11 cellular contexts compared by ENCODE assay signal in genomic region chr3:133745981-133746721, GRCh38. TPM values are rescaled to one million over a fixed set of nuclear protein-coding genes. Genes with fewer than 3 reads are reported as not detected.
DNase-seq lines count a peak whose midpoint lies in the region; ATAC-seq, FAIRE-seq and TF ChIP-seq lines count a peak whose summit lies in the region.
"Had no signal": no experiment of that assay in that cellular context is flagged by ENCODE, and none has a peak within 500 bp of the region (broad histone marks: within the 10 kb centered on the region; RNA-seq: fewer than 3 reads in every experiment).

Gene TF, plus strand, starts transcription at chr3:133746393. Its CDS starts 48 bp downstream, at chr3:133746441.

- in situ Hi-C loops in HepG2 (cut with HindIII; ENCODE audit: extremely low pct_ligation_motif_present, low pct_unique_long_range_greater_than_20kb), result loop anchor here (5.0 kb wide), 1 partner anchor 84 kb away; the partner anchor contains the start of gene TOPBP1

- H3K9me3 Mint-ChIP-seq in MCF 10A (ENCODE audit: unreplicated experiment), result no peaks in the 10 kb centered on the region
- no peaks in the 10 kb centered on the region for H3K9me3 Mint-ChIP-seq in endothelial cell (ENCODE audit: unreplicated experiment)
- H3K9me3 Mint-ChIP-seq: neural crest cell had no signal

- 3% methylated on average over 20 of the region's 50 CpGs for WGBS in HepG2 (ENCODE audit: low lambda C conversion rate)
- 15% methylated on average over 31 of the region's 50 CpGs for WGBS in suprapubic skin

- POLR2A ChIA-PET in MCF 10A (lab: Yijun Ruan, JAX), result interaction anchor here (0.9 kb wide), 1 partner anchor 40 kb away, joined by 3 read pairs; no protein-coding TSS in a partner anchor
- POLR2A ChIA-PET in HepG2 (lab: Yijun Ruan, JAX), result interaction anchor here (0.6 to 7.5 kb wide), 35 partner anchors 9 to 1025 kb away, joined by 3 to 271 read pairs (median 6); partner anchors contain the start of genes CDV3, NPHP3, SRPRB and TOPBP1

- H3K27me3 ChIP-seq in breast epithelium (peaks cover 0 to 10% of the 10 kb centered on the region in 2 donors), HepG2 (ENCODE audit: control insufficient read depth in 1 of 2, insufficient read depth in 2 of 2, low read length in 2 of 2) (peaks cover 0 to 3% of the 10 kb centered on the region in 2 experiments; a peak in 1 of 5 replicates), suprapubic skin (peaks cover 24% of the 10 kb centered on the region)

- no peak for DNase-seq in breast epithelium (ENCODE audit: low spot score in 2 of 2)
- DNase-seq in MCF 10A (ENCODE audit: unreplicated experiment), result no peak
- peak; percentile 29 for DNase-seq in endothelial cell (ENCODE audit: low spot score)
- DNase-seq in HepG2 (ENCODE audit: low spot score), result peak; percentile 95
- no peak for DNase-seq in suprapubic skin (ENCODE audit: low spot score in 2 of 2)
- no peak for DNase-seq in activated CD4-positive, alpha-beta T cell treated with anti-CD3 and anti-CD28 coated beads, Interleukin-2, amount 50 U/mL, for 48 hours
- DNase-seq: SIG-M5 had no signal

- TF ChIP-seq RAD21 in HepG2 (CRISPR knock-in tag; IDR thresholded peaks at IDR 0.05), result peak; percentile 72

- H4K20me1 ChIP-seq in HepG2 (ENCODE audit: insufficient read depth, low read length), result peaks cover 44% of the 10 kb centered on the region

- CTCF ChIA-PET in MCF 10A (lab: Yijun Ruan, JAX), result interaction anchor here (0.7 kb wide), 1 partner anchor 1707 kb away, joined by 3 read pairs; no protein-coding TSS in a partner anchor
- CTCF ChIA-PET in HepG2 (lab: Yijun Ruan, JAX; ENCODE audit: low intra/inter-chr PET ratio, low total read pairs), result interaction anchor here (1.5 kb wide), 1 partner anchor 82 kb away, joined by 4 read pairs; no protein-coding TSS in a partner anchor

- H3K4me1 Mint-ChIP-seq in MCF 10A (ENCODE audit: insufficient read depth, unreplicated experiment), result peaks cover 5% of the 10 kb centered on the region
- peaks cover 5% of the 10 kb centered on the region for H3K4me1 Mint-ChIP-seq in endothelial cell (ENCODE audit: unreplicated experiment)

- H3K4me3 Mint-ChIP-seq in MCF 10A (ENCODE audit: unreplicated experiment), result no peak within 1 kb of the TSS
- H3K4me3 Mint-ChIP-seq in endothelial cell (ENCODE audit: unreplicated experiment), result peak within 1 kb of the TSS; percentile 67
- H3K4me3 Mint-ChIP-seq: neural crest cell had no signal

- peak; percentile 21 for FAIRE-seq in HepG2 (lab: Jason Lieb, UNC)
- FAIRE-seq: bronchial epithelial cell had no signal

- intact Hi-C loops in breast epithelium (cut with DNase I; ENCODE audit: low total_unique reads) (no loop called here), MCF 10A (cut with micrococcal nuclease) (no loop called here), HepG2 (cut with micrococcal nuclease; ENCODE audit: unreplicated experiment) (loop anchor here (1.0 to 5.0 kb wide), 3 partner anchors 61 to 83 kb away; partner anchors contain the start of gene SRPRB)

- H3K27me3 Mint-ChIP-seq in MCF 10A (ENCODE audit: insufficient read depth, unreplicated experiment), result peaks cover 49% of the 10 kb centered on the region
- H3K27me3 Mint-ChIP-seq in endothelial cell (ENCODE audit: unreplicated experiment), result peaks cover 4% of the 10 kb centered on the region

- no peak within 1 kb of the TSS for H2AFZ ChIP-seq in HepG2 (ENCODE audit: low read length)

- ATAC-seq in HepG2 (peak; percentile 78), GM18873 (IDR thresholded peaks at IDR 0.05; ENCODE audit: low FRiP score, unreplicated experiment) (no peak), GM21367 (IDR thresholded peaks at IDR 0.05; ENCODE audit: unreplicated experiment) (no peak)

- TF ChIP-seq CTCF in breast epithelium (IDR thresholded peaks at IDR 0.05), result no peak
- TF ChIP-seq CTCF in MCF 10A (IDR thresholded peaks at IDR 0.05; ENCODE audit: unreplicated experiment), result no peak
- no peak for TF ChIP-seq CTCF in endothelial cell (IDR thresholded peaks at IDR 0.05; ENCODE audit: unreplicated experiment)
- TF ChIP-seq CTCF in HepG2 (CRISPR knock-in tag; IDR thresholded peaks at IDR 0.05), result no peak
- no peak for TF ChIP-seq CTCF in suprapubic skin (IDR thresholded peaks at IDR 0.05)

- H3K36me3 ChIP-seq in breast epithelium (no peaks in the 10 kb centered on the region), HepG2 (replicated peaks in 1 of 2; ENCODE audit: control insufficient read depth in 1 of 2, insufficient read depth in 2 of 2, low read length in 2 of 2) (peaks cover 5 to 31% of the 10 kb centered on the region in 2 experiments; a peak in 4 of 5 replicates), suprapubic skin (no peaks in the 10 kb centered on the region)

- peak within 1 kb of the TSS; percentile 91 for H3K9ac ChIP-seq in HepG2 (ENCODE audit: insufficient read depth, low read depth, low read length)

- no peak for TF ChIP-seq POLR2A in breast epithelium (IDR thresholded peaks at IDR 0.05)
- peak in 1 of 2 experiments; percentile 99; a peak in 2 of 4 replicates for TF ChIP-seq POLR2A in HepG2 (IDR thresholded peaks at IDR 0.05; ENCODE audit: insufficient read depth in 1 of 2, low read depth in 2 of 2, low read length in 2 of 2)
- no peak for TF ChIP-seq POLR2A in suprapubic skin (IDR thresholded peaks at IDR 0.05)

- peak within 1 kb of the TSS; percentile 80 for H3K4me2 ChIP-seq in HepG2 (ENCODE audit: low read depth, low read length)

- H3K4me3 ChIP-seq in breast epithelium (peak within 1 kb of the TSS; percentile 23 to 66 (median 45)), HepG2 (replicated peaks in 1 of 3; ENCODE audit: insufficient read depth in 1 of 3, low read depth in 2 of 3, low read length in 3 of 3) (peak within 1 kb of the TSS; percentile 85 to 94 (median 85)), suprapubic skin (peak within 1 kb of the TSS; percentile 39)

- peaks cover 6% of the 10 kb centered on the region for H3K36me3 Mint-ChIP-seq in MCF 10A (ENCODE audit: insufficient read depth, unreplicated experiment)
- no peaks in the 10 kb centered on the region for H3K36me3 Mint-ChIP-seq in endothelial cell (ENCODE audit: low read depth, unreplicated experiment)

- peaks cover 65% of the 10 kb centered on the region for H3K79me2 ChIP-seq in HepG2 (ENCODE audit: insufficient read depth, low read length)

- H3K4me1 ChIP-seq in breast epithelium (no peaks in the 10 kb centered on the region), HepG2 (ENCODE audit: insufficient read depth, low read length) (peaks cover 67% of the 10 kb centered on the region), suprapubic skin (peaks cover 18% of the 10 kb centered on the region)

- H3K27ac ChIP-seq in breast epithelium (peak within 1 kb of the TSS in 1 of 2 donors; percentile 7), HepG2 (ENCODE audit: extremely low read length, insufficient read depth, low read length) (peak within 1 kb of the TSS; percentile 90), suprapubic skin (no peak within 1 kb of the TSS)

- H3K27ac Mint-ChIP-seq in MCF 10A (ENCODE audit: low read depth, unreplicated experiment) (no peak within 1 kb of the TSS), endothelial cell (ENCODE audit: unreplicated experiment) (no peak within 1 kb of the TSS)

- BruUV-seq in MCF 10A (replicated peaks; lab: Mats Ljungman, UMichigan) (no TSS peak), HepG2 (replicated peaks; lab: Mats Ljungman, UMichigan) (no TSS peak)

- H3K9me3 ChIP-seq in breast epithelium, result no peaks in the 10 kb centered on the region
- no peaks in the 10 kb centered on the region for H3K9me3 ChIP-seq in HepG2 (ENCODE audit: low read length)
- no peaks in the 10 kb centered on the region for H3K9me3 ChIP-seq in suprapubic skin

- TF ChIP-seq EP300 in HepG2 (IDR thresholded peaks at IDR 0.05; ENCODE audit: low read depth in 2 of 2, low read length in 2 of 2) (peak; percentile 85 to 94; a peak in 3 of 4 replicates), HepG2 (CRISPR knock-in tag; IDR thresholded peaks at IDR 0.05; ENCODE audit: borderline replicate concordance) (peak; percentile 87), suprapubic skin (IDR thresholded peaks at IDR 0.05) (no peak)

RNA-seq across cellular contexts. Expression of gene TF, which starts in this region (rescaled TPM):
- total RNA-seq in breast epithelium (10 to 100 TPM in 1 of 3 donors, 1 to 10 TPM in 2; 6.3 to 22.9 (median 8.5) TPM), MCF 10A (2022) (0.12 and 0.19 TPM in 2 replicates), endothelial cell (ENCODE audit: unreplicated experiment) (3.9 TPM), HepG2 (2016; rRNA removed; fragmentation: Illumina TruSeq; extraction: Trizol) (4,983 and 10,074 TPM in 2 replicates), suprapubic skin (10 to 100 TPM in 2 of 4 donors, 1 to 10 TPM in 2; 4.8 to 16.5 (median 8.7) TPM)
- total RNA-seq in HepG2 (2016; cell fraction: cytosol; rRNA removed; fragmentation: Illumina TruSeq; extraction: Trizol; ENCODE audit: low read depth), result 443 and 484 TPM in 2 replicates
- 4,851 and 10,104 TPM in 2 replicates for total RNA-seq in HepG2 (2016; cell fraction: insoluble cytoplasmic fraction; rRNA removed; fragmentation: Illumina TruSeq; extraction: Trizol)
- 957 and 1,048 TPM in 2 replicates for total RNA-seq in HepG2 (2016; cell fraction: membrane; rRNA removed; fragmentation: Illumina TruSeq; extraction: Trizol)
- total RNA-seq in HepG2 (2016; cell fraction: nucleus; rRNA removed; fragmentation: Illumina TruSeq; extraction: Trizol), result 7,106 and 8,454 TPM in 2 replicates
- 11,821 and 17,414 TPM in 2 replicates for polyA plus RNA-seq in HepG2 (2011; rRNA removed)
- polyA plus RNA-seq in HepG2 (2011; cell fraction: cytosol; rRNA removed), result 11,091 and 16,564 TPM in 2 replicates
- polyA plus RNA-seq in HepG2 (2011; cell fraction: nucleus; rRNA removed), result 7,213 and 10,181 TPM in 2 replicates
- 17,461 and 22,113 TPM in 2 replicates for polyA plus RNA-seq in HepG2 (2012)
- 537 and 560 TPM in 2 replicates for polyA plus RNA-seq in HepG2 (2016; cell fraction: cytosol; fragmentation: Illumina TruSeq; extraction: Trizol; ENCODE audit: low read depth)
- polyA plus RNA-seq in HepG2 (2016; cell fraction: insoluble cytoplasmic fraction; fragmentation: Illumina TruSeq; extraction: Trizol; ENCODE audit: low read depth), result 3,671 and 3,676 TPM in 2 replicates
- 614 and 667 TPM in 2 replicates for polyA plus RNA-seq in HepG2 (2016; cell fraction: membrane; fragmentation: Illumina TruSeq; extraction: Trizol; ENCODE audit: low read depth)
- 7,882 and 8,251 TPM in 2 replicates for polyA plus RNA-seq in HepG2 (2016; cell fraction: nucleus; fragmentation: Illumina TruSeq; extraction: Trizol; ENCODE audit: insufficient read depth, low read depth)
- polyA minus RNA-seq in HepG2 (2011; rRNA and poly(A)+ RNA removed; ENCODE audit: low replicate concordance), result 3.7 and 10,022 TPM in 2 replicates
- polyA minus RNA-seq in HepG2 (2011; cell fraction: cytosol; rRNA and poly(A)+ RNA removed), result 4,700 and 8,142 TPM in 2 replicates
- polyA minus RNA-seq in HepG2 (2011; cell fraction: nucleus; rRNA and poly(A)+ RNA removed), result 3,076 and 4,905 TPM in 2 replicates

Comparison
In these comparisons a context has a peak if more than half of its experiments do, and no peak if none do; other contexts are left out.
1. RNA of gene TF (total RNA-seq): 443 to 10,104 TPM in HepG2; 4.8 to 16.5 TPM in suprapubic skin, 6.3 to 22.9 TPM in breast epithelium, 3.9 TPM in endothelial cell (single experiment) and 0.12 to 0.19 TPM in MCF 10A; every median in the first group is over 10 times any median in the second.
2. DNase-seq: peak in endothelial cell (single experiment) and HepG2 (single experiment); none in breast epithelium (0 of 2), MCF 10A (single experiment), suprapubic skin (0 of 2) and activated CD4-positive, alpha-beta T cell treated with anti-CD3 and anti-CD28 coated beads, Interleukin-2, amount 50 U/mL, for 48 hours (0 of 2).
3. Peak in every context shown above with its lines, with median percentiles within 50 percentile points of each other: H3K4me3 ChIP-seq.